Comparison of ENCODE assay signal across 13 cellular contexts in the genomic region with DNA sequence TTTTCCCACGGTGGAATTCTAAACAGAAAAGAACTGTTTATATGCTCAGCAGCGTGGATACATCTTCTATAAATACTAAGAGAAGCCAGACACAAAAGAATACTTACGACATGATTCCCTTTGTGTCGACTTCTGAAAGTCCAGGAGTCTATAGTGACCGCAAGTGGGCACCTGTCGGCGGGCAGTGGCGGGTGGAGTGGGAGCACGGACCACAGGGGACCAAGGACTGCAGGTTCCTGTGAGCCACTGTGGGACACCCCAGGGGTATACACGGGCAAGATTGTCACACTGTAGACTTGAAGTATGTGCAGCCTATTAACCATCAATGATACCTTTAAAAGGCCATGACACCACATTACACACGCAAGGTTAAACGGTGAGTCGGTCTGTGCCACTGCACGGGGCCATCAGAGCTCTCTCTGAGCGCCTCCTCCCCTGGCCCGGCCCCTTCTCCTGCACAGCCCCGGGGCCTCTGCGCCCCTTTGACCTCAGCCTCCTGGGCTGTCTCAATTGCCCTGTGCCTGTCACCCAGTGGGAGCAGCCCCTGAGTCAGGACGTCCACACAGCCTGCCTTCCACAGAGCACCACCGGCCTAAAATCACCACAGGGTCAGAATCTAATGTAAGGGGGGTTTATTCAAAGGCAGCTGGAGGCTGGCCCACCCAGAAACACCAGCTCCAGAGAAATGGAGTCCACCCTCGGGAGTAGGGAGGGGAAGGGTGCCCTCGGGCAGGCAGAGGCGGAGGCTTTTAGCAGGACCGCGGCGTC.
DNase-seq lines count a peak whose midpoint lies in the region; ATAC-seq and TF ChIP-seq lines count a peak whose summit lies in the region.
"Had no signal": no experiment of that assay in that cellular context is flagged by ENCODE, and none has a peak within 500 bp of the region (broad histone marks: within the 10 kb centered on the region; RNA-seq: fewer than 3 reads in every experiment).

No MANE protein-coding gene starts in this region.

- peak overlapping the region in 1 of 2 experiments; percentile 13 for H3K14ac ChIP-seq in mesenchymal stem cell (ENCODE audit: low read length in 2 of 2)

- H2BK5ac ChIP-seq in mesenchymal stem cell (ENCODE audit: low read depth, low read length, poor library complexity, severe bottlenecking) = no peak overlapping the region

- H3K4me1 ChIP-seq in SK-N-SH (ENCODE audit: control insufficient read depth in 1 of 2, insufficient read depth in 2 of 2, low read depth in 1 of 2, low read length in 1 of 2) (peaks cover 0 to 87% of the 10 kb centered on the region in 2 experiments; a peak in 3 of 4 replicates), mesenchymal stem cell (ENCODE audit: control insufficient read depth, insufficient read depth, low read depth, low read length) (peaks cover 21% of the 10 kb centered on the region), smooth muscle cell (ENCODE audit: low read depth) (no peaks in the 10 kb centered on the region)
- H3K4me1 ChIP-seq: pancreas had no signal

- no peak for TF ChIP-seq EP300 in SK-N-SH (IDR thresholded peaks at IDR 0.05; ENCODE audit: borderline replicate concordance in 1 of 2, low read depth in 1 of 2, low read length in 1 of 2)

- H3K27me3 Mint-ChIP-seq in CD14-positive monocyte (ENCODE audit: low read depth in 3 of 3) (peaks cover 0 to 6% (median 0%) of the 10 kb centered on the region in 3 donors), T-helper 17 cell (no peaks in the 10 kb centered on the region), MCF 10A (ENCODE audit: insufficient read depth, unreplicated experiment) (peaks cover 19% of the 10 kb centered on the region)

- no peak overlapping the region for H3K23ac ChIP-seq in mesenchymal stem cell (ENCODE audit: low read length in 2 of 2)

- no peaks in the 10 kb centered on the region for H3K9me3 Mint-ChIP-seq in CD14-positive monocyte
- H3K9me3 Mint-ChIP-seq in MCF 10A (ENCODE audit: unreplicated experiment) = no peaks in the 10 kb centered on the region

- ATAC-seq in SK-N-SH treated with all-trans-retinoic acid at 6 μM for 48 hours = no peak
- ATAC-seq in T-helper 17 cell = no peak
- ATAC-seq in GM21526 (IDR thresholded peaks at IDR 0.05; ENCODE audit: low FRiP score, unreplicated experiment) = no peak

- H3K79me1 ChIP-seq in mesenchymal stem cell (replicated peaks; ENCODE audit: low read length, poor library complexity, severe bottlenecking) = peaks cover 1% of the 10 kb centered on the region

- intact Hi-C loops in CD14-positive monocyte (cut with micrococcal nuclease) = no loop called here
- intact Hi-C loops in MCF 10A (cut with micrococcal nuclease) = no loop called here

- H3K4ac ChIP-seq in mesenchymal stem cell (ENCODE audit: low read depth in 1 of 2, low read length in 2 of 2) = no peak overlapping the region

- no peaks in the 10 kb centered on the region for H3K9me2 ChIP-seq in SK-N-SH

- H3F3A ChIP-seq in SK-N-SH (replicated peaks; ENCODE audit: insufficient read depth) = no peaks in the 10 kb centered on the region
- peaks cover 3% of the 10 kb centered on the region for H3F3A ChIP-seq in smooth muscle cell (ENCODE audit: low read depth)

- H3K27ac Mint-ChIP-seq in CD14-positive monocyte (peak overlapping the region; percentile 53 to 91 (median 70)), T-helper 17 cell (peak overlapping the region; percentile 77), MCF 10A (ENCODE audit: low read depth, unreplicated experiment) (no peak overlapping the region)

- peak overlapping the region; percentile 32 for H4K91ac ChIP-seq in mesenchymal stem cell (ENCODE audit: low read length)

- POLR2A ChIA-PET in SK-N-SH (lab: Yijun Ruan, JAX) = no interaction called here
- POLR2A ChIA-PET in MCF 10A (lab: Yijun Ruan, JAX) = no interaction called here

- H3K9me3 ChIP-seq in SK-N-SH (no peaks in the 10 kb centered on the region), T-helper 17 cell (ENCODE audit: control insufficient read depth, low read length, poor library complexity, severe bottlenecking) (no peaks in the 10 kb centered on the region), mesenchymal stem cell (ENCODE audit: control insufficient read depth, low read length) (no peaks in the 10 kb centered on the region), smooth muscle cell (replicated peaks; ENCODE audit: low read depth) (no peaks in the 10 kb centered on the region)
- H3K9me3 ChIP-seq: left lung, pancreas, transverse colon had no signal

- H3K27ac ChIP-seq in SK-N-SH (ENCODE audit: low read depth in 2 of 2, low read length in 1 of 2) = peak overlapping the region in 1 of 2 experiments; percentile 95; a peak in 2 of 4 replicates
- no peak overlapping the region for H3K27ac ChIP-seq in mesenchymal stem cell (ENCODE audit: low read length, poor library complexity, severe bottlenecking)
- no peak overlapping the region for H3K27ac ChIP-seq in smooth muscle cell (ENCODE audit: low read depth)
- H3K27ac ChIP-seq: 22Rv1, left lung, pancreas had no signal

- TF ChIP-seq CTCF in SK-N-SH (IDR thresholded peaks at IDR 0.05) (no peak), CD14-positive monocyte (IDR thresholded peaks at IDR 0.05) (no peak), smooth muscle cell (IDR thresholded peaks at IDR 0.05; ENCODE audit: borderline replicate concordance, insufficient read depth, poor library complexity, severe bottlenecking) (no peak), MCF 10A (IDR thresholded peaks at IDR 0.05; ENCODE audit: unreplicated experiment) (no peak)

- H2AK5ac ChIP-seq in mesenchymal stem cell (ENCODE audit: low read length, severe bottlenecking) = no peak overlapping the region

- peak overlapping the region; percentile 55 for H2BK15ac ChIP-seq in mesenchymal stem cell (ENCODE audit: low read depth, poor library complexity, severe bottlenecking)

- H3K9ac ChIP-seq in SK-N-SH = no peak overlapping the region
- no peak overlapping the region for H3K9ac ChIP-seq in mesenchymal stem cell (ENCODE audit: low read length)
- no peak overlapping the region for H3K9ac ChIP-seq in smooth muscle cell (ENCODE audit: low read depth)

- no peak overlapping the region for H2BK12ac ChIP-seq in mesenchymal stem cell (ENCODE audit: low read length in 2 of 2)

- H3K79me2 ChIP-seq in SK-N-SH (ENCODE audit: insufficient read depth) (no peaks in the 10 kb centered on the region), smooth muscle cell (ENCODE audit: low read depth) (no peaks in the 10 kb centered on the region)

- H4K8ac ChIP-seq in mesenchymal stem cell (ENCODE audit: low read length) = no peak overlapping the region

- H2BK120ac ChIP-seq in mesenchymal stem cell (ENCODE audit: low read depth, low read length) = no peak overlapping the region

- H2AFZ ChIP-seq in SK-N-SH (ENCODE audit: low read depth) (no peak overlapping the region), mesenchymal stem cell (ENCODE audit: low read depth, low read length) (no peak overlapping the region), smooth muscle cell (ENCODE audit: low read depth) (no peak overlapping the region)

- 69% methylated on average over 21 of the region's 26 CpGs for WGBS in SK-N-SH (ENCODE audit: low lambda C conversion rate)
- 77% methylated on average over 24 of the region's 26 CpGs for WGBS in mesenchymal stem cell
- 89% methylated on average over 26 of the region's 26 CpGs for WGBS in smooth muscle cell (ENCODE audit: low lambda C conversion rate)

- no TSS peak for BruUV-seq in MCF 10A (replicated peaks; lab: Mats Ljungman, UMichigan)

- no peak overlapping the region for H3K4me2 ChIP-seq in SK-N-SH
- no peak overlapping the region for H3K4me2 ChIP-seq in mesenchymal stem cell (ENCODE audit: low read length, poor library complexity, severe bottlenecking)
- H3K4me2 ChIP-seq in smooth muscle cell = no peak overlapping the region

- no peak overlapping the region for H3K4me3 ChIP-seq in SK-N-SH (ENCODE audit: low read depth in 2 of 2, low read length in 1 of 2)
- H3K4me3 ChIP-seq in mesenchymal stem cell (ENCODE audit: insufficient read depth in 1 of 2, low read depth in 1 of 2, low read length in 2 of 2) = no peak overlapping the region
- no peak overlapping the region for H3K4me3 ChIP-seq in smooth muscle cell
- H3K4me3 ChIP-seq: left lung, pancreas, transverse colon had no signal

- DNase-seq in SK-N-SH (peak; percentile 67), CD14-positive monocyte (ENCODE audit: low spot score) (no peak), T-helper 17 cell (no peak), mesenchymal stem cell (peak; percentile 39), smooth muscle cell (lab: John Stamatoyannopoulos, UW; ENCODE audit: unreplicated experiment) (no peak), MCF 10A (ENCODE audit: unreplicated experiment) (no peak)
- DNase-seq: NCI-H2171 treated with DMSO at 0.1 percent for 48 hours had no signal

- H3K36me3 ChIP-seq in SK-N-SH (replicated peaks in 1 of 2; ENCODE audit: control insufficient read depth in 1 of 2, insufficient read depth in 2 of 2, low read length in 1 of 2) (no peaks in the 10 kb centered on the region), mesenchymal stem cell (ENCODE audit: control insufficient read depth in 1 of 2, insufficient read depth in 2 of 2, low read depth in 1 of 2, low read length in 2 of 2) (no peaks in the 10 kb centered on the region), smooth muscle cell (ENCODE audit: low read depth) (no peaks in the 10 kb centered on the region)
- H3K36me3 ChIP-seq: left lung, pancreas, transverse colon had no signal

- CTCF ChIA-PET in SK-N-SH (lab: Yijun Ruan, JAX) = interaction anchor here (0.8 to 2.1 kb wide), 2 partner anchors 11 to 72 kb away, joined by 3 to 8 read pairs; no protein-coding TSS in a partner anchor
- CTCF ChIA-PET in MCF 10A (lab: Yijun Ruan, JAX) = no interaction called here

- no peaks in the 10 kb centered on the region for H3K36me3 Mint-ChIP-seq in CD14-positive monocyte
- no peaks in the 10 kb centered on the region for H3K36me3 Mint-ChIP-seq in T-helper 17 cell (ENCODE audit: low read depth)
- H3K36me3 Mint-ChIP-seq in MCF 10A (ENCODE audit: insufficient read depth, unreplicated experiment) = no peaks in the 10 kb centered on the region

- no peaks in the 10 kb centered on the region; the same call in 1 of the 2 replicates for H4K20me1 ChIP-seq in SK-N-SH (ENCODE audit: insufficient read depth)
- peaks cover 6% of the 10 kb centered on the region for H4K20me1 ChIP-seq in smooth muscle cell (ENCODE audit: low read depth)

- no peak for TF ChIP-seq RAD21 in SK-N-SH (IDR thresholded peaks at IDR 0.05; ENCODE audit: low read length)

- H3K4me1 Mint-ChIP-seq in CD14-positive monocyte (peaks cover 25% of the 10 kb centered on the region), T-helper 17 cell (peaks cover 61% of the 10 kb centered on the region), MCF 10A (ENCODE audit: insufficient read depth, unreplicated experiment) (no peaks in the 10 kb centered on the region)

- peak overlapping the region; percentile 47 to 81 for H3K4me3 Mint-ChIP-seq in CD14-positive monocyte
- peak overlapping the region; percentile 77 for H3K4me3 Mint-ChIP-seq in T-helper 17 cell
- H3K4me3 Mint-ChIP-seq in MCF 10A (ENCODE audit: unreplicated experiment) = no peak overlapping the region

- H3K18ac ChIP-seq in mesenchymal stem cell (ENCODE audit: low read depth in 1 of 2, low read length in 2 of 2) = peak overlapping the region in 1 of 2 experiments; percentile 13

- H3K27me3 ChIP-seq in SK-N-SH (ENCODE audit: insufficient read depth) (no peaks in the 10 kb centered on the region), mesenchymal stem cell (ENCODE audit: control insufficient read depth in 1 of 2, insufficient read depth in 1 of 2, low read length in 2 of 2) (peaks cover 3 to 20% of the 10 kb centered on the region in 2 experiments), smooth muscle cell (ENCODE audit: low read depth) (no peaks in the 10 kb centered on the region)
- H3K27me3 ChIP-seq: pancreas, transverse colon had no signal

Comparison
In these comparisons a context has a peak if more than half of its experiments do, and no peak if none do; other contexts are left out.
1. DNase-seq: peak in SK-N-SH (single experiment) and mesenchymal stem cell (single experiment); none in CD14-positive monocyte (single experiment), T-helper 17 cell (0 of 3), smooth muscle cell (single experiment) and MCF 10A (single experiment).